Comparison of ENCODE assay signal across 8 cellular contexts in the genomic region with DNA sequence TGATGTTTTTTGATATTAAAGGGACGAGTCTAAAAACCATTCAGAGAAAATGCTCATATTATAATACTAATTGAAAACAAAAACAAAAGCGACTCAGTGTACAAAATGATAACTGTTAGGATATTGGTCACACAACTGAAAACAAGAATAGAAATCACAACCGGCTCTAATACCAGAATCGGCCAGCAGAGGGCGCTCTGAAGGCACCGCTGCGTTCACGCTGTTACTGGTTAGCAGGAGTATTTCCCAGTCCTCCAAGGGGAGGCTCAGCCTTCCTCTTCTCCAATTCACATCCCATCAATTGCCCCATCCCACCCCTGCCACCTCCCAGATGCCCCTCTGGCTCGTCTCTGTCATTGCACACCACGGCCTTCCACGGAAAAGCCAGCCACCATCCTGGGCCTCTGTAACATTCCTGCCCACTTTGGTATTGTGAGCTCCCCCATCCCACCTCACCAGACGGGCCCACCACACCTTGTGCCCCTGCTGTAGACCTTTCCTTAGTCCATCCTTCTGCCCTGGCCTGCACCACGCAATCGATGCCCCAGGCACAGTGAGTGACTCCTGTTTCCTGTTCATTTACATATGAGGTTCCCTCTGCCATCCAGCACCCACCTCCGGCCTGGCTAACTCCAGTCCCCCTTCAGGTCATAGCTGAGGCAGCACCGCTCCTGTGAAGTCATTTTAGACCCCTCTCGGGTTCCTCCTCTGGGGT. TPM values are rescaled to one million over a fixed set of nuclear protein-coding genes. Genes with fewer than 3 reads are reported as not detected.
DNase-seq lines count a peak whose midpoint lies in the region; ATAC-seq and TF ChIP-seq lines count a peak whose summit lies in the region.

No MANE protein-coding gene starts in this region.

- H3K9me3 ChIP-seq in heart left ventricle: peaks cover 0 to 3% (median 0%) of the 10 kb centered on the region in 12 donors

- H3K27me3 Mint-ChIP-seq in activated naive CD8-positive, alpha-beta T cell treated with anti-CD3 and anti-CD28 coated beads, Interleukin-2, amount 50 U/mL, for 24 hours: peaks cover 7% of the 10 kb centered on the region

- DNase-seq in DMS79 treated with DMSO at 0.1 percent for 48 hours (lab: John Stamatoyannopoulos, UW): peak; percentile 28
- no peak for DNase-seq in DMS79 (lab: John Stamatoyannopoulos, UW)
- peak; percentile 48 for DNase-seq in LHCN-M2 (ENCODE audit: low read depth)
- DNase-seq in T follicular helper cell (ENCODE audit: low read depth): peak; percentile 44
- peak; percentile 81 for DNase-seq in activated naive CD8-positive, alpha-beta T cell treated with anti-CD3 and anti-CD28 coated beads, Interleukin-2, amount 50 U/mL, for 24 hours
- DNase-seq in heart left ventricle: peak; percentile 61 to 82 (median 70)
- DNase-seq in renal cortical epithelial cell (ENCODE audit: low read depth): peak; percentile 52

- peaks cover 0 to 46% (median 29%) of the 10 kb centered on the region in 9 donors for H3K36me3 ChIP-seq in heart left ventricle

- ATAC-seq in activated naive CD8-positive, alpha-beta T cell treated with anti-CD3 and anti-CD28 coated beads, Interleukin-2, amount 50 U/mL, for 24 hours: peak; percentile 14
- ATAC-seq in heart left ventricle (peak in 3 of 4 donors; percentile 42 to 54 (median 47)), HG03280 (IDR thresholded peaks at IDR 0.05; ENCODE audit: unreplicated experiment) (no peak)

- intact Hi-C loops in heart left ventricle (cut with DNase I): loop anchor here in 9 of 10 donors (1.0 to 2.0 kb wide), 4 partner anchors 60 to 62 kb away; no protein-coding TSS in a partner anchor

- H3K27me3 ChIP-seq in heart left ventricle: no peaks in the 10 kb centered on the region

- peak; percentile 90 to 97 (median 95) for TF ChIP-seq CTCF in heart left ventricle (IDR thresholded peaks at IDR 0.05)

- H3K4me1 ChIP-seq in heart left ventricle: peaks cover 0 to 33% (median 12%) of the 10 kb centered on the region in 12 donors

- 27 to 32% (median 30%) methylated on average over 17 of the region's 17 CpGs for WGBS in heart left ventricle, 4 donors

- peaks cover 5% of the 10 kb centered on the region for H3K4me1 Mint-ChIP-seq in activated naive CD8-positive, alpha-beta T cell treated with anti-CD3 and anti-CD28 coated beads, Interleukin-2, amount 50 U/mL, for 24 hours

- H3K9me3 Mint-ChIP-seq in activated naive CD8-positive, alpha-beta T cell treated with anti-CD3 and anti-CD28 coated beads, Interleukin-2, amount 50 U/mL, for 24 hours: no peaks in the 10 kb centered on the region

- no peaks in the 10 kb centered on the region for H3K36me3 Mint-ChIP-seq in activated naive CD8-positive, alpha-beta T cell treated with anti-CD3 and anti-CD28 coated beads, Interleukin-2, amount 50 U/mL, for 24 hours (ENCODE audit: low read depth)

- no peak overlapping the region for H3K4me3 Mint-ChIP-seq in activated naive CD8-positive, alpha-beta T cell treated with anti-CD3 and anti-CD28 coated beads, Interleukin-2, amount 50 U/mL, for 24 hours

- peak overlapping the region in 1 of 12 donors; percentile 39 for H3K27ac ChIP-seq in heart left ventricle

- no peak for TF ChIP-seq POLR2A in heart left ventricle (IDR thresholded peaks at IDR 0.05)

- no peak overlapping the region for H3K4me3 ChIP-seq in heart left ventricle

- H3K27ac Mint-ChIP-seq in activated naive CD8-positive, alpha-beta T cell treated with anti-CD3 and anti-CD28 coated beads, Interleukin-2, amount 50 U/mL, for 24 hours: no peak overlapping the region

RNA-seq across cellular contexts. Expression of a gene that starts 8.5 kb away (rescaled TPM):
- total RNA-seq in LHCN-M2 (2014; rRNA removed) (not detected in 2 replicates), heart left ventricle (100 to 1,000 TPM in 3 of 9 donors, 10 to 100 TPM in 6; 24.6 to 144 (median 62.5) TPM), renal cortical epithelial cell (0.60 and 0.87 TPM in 2 replicates)
- polyA plus RNA-seq in LHCN-M2 (2012): 0.02 TPM
- polyA plus RNA-seq in heart left ventricle: 10 to 100 TPM; 39.2 to 47.9 TPM

RNA-seq across cellular contexts. Expression of a gene that starts 31.7 kb away (rescaled TPM):
- 2.4 and 2.7 TPM in 2 replicates for total RNA-seq in LHCN-M2 (2014; rRNA removed)
- polyA plus RNA-seq in LHCN-M2 (2012): 0.50 TPM
- 10 to 100 TPM; 17.6 to 41.9 (median 31.1) TPM for total RNA-seq in heart left ventricle
- polyA plus RNA-seq in heart left ventricle: 10 to 100 TPM in 1 of 2 donors, 1 to 10 TPM in 1; 6.6 to 38.4 TPM
- total RNA-seq in renal cortical epithelial cell: 0.75 TPM in 1 of 2 replicates, not detected in the other

Comparison
In these comparisons a context has a peak if more than half of its experiments do, and no peak if none do; other contexts are left out.
1. RNA of a gene that starts 8.5 kb away (total RNA-seq): 24.6 to 144 TPM in heart left ventricle; 0.60 to 0.87 TPM in renal cortical epithelial cell and not detected in LHCN-M2; every median in the first group is over 10 times any median in the second.